Comparison of ENCODE assay signal across 25 cellular contexts in the genomic region with DNA sequence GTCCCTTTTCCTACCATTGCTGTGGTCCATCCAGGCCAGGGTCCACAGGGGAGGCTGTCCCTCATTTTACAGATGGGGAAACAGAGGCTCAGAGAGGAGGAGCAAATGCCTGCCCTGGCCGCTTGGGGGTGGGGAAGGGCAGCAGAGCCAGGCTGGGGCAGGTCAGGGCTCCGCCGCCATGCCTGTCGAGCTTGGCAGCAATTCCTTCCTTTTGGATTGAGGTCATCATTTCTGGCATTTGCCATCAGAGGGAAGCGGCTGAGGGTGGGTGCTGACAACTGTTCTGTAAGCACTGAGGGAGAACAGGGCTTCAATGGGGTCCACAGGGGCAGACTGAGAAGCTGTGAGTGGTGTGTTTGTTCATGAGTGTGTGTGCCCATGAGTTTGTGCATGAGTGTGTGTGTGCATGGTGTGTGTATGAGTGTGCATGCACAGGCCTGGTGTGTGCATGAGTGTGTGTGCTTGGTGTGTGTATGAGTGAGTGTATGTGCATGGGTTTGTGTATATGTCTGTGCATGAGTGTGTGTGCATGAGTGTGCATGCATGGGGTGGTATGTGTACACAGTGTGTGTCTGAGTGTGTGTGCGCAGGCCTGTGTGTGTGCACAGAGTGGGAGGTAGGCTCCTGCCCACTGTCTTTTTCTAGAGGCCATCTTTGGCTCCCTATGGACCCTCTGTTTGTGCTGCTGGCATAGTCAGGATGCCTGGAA.
DNase-seq lines count a peak whose midpoint lies in the region; ATAC-seq and TF ChIP-seq lines count a peak whose summit lies in the region.
"Had no signal": no experiment of that assay in that cellular context is flagged by ENCODE, and none has a peak within 500 bp of the region (broad histone marks: within the 10 kb centered on the region; RNA-seq: fewer than 3 reads in every experiment).

No MANE protein-coding gene starts in this region.

- peaks cover 22% of the 10 kb centered on the region for H3K27me3 Mint-ChIP-seq in stimulated activated naive CD8-positive, alpha-beta T cell treated with anti-CD3 and anti-CD28 coated beads, Interleukin-15, amount 100 ng/mL, for 72 hours
- peaks cover 8% of the 10 kb centered on the region for H3K27me3 Mint-ChIP-seq in neural progenitor cell (ENCODE audit: insufficient read depth, low read depth)

- H3K36me3 ChIP-seq in left ventricle myocardium inferior (no peaks in the 10 kb centered on the region), neural progenitor cell (no peaks in the 10 kb centered on the region), stomach (no peaks in the 10 kb centered on the region)
- H3K36me3 ChIP-seq: ascending aorta, MG63 had no signal

- H2AFZ ChIP-seq in neural progenitor cell (replicated peaks), result no peak overlapping the region
- H2AFZ ChIP-seq: parathyroid adenoma had no signal

- no peaks in the 10 kb centered on the region for H3K4me1 Mint-ChIP-seq in stimulated activated naive CD8-positive, alpha-beta T cell treated with anti-CD3 and anti-CD28 coated beads, Interleukin-15, amount 100 ng/mL, for 72 hours
- peaks cover 55% of the 10 kb centered on the region for H3K4me1 Mint-ChIP-seq in neural progenitor cell
- H3K4me1 Mint-ChIP-seq: central memory CD8-positive, alpha-beta T cell; natural killer cell had no signal

- H3K4me3 Mint-ChIP-seq in stimulated activated naive CD8-positive, alpha-beta T cell treated with anti-CD3 and anti-CD28 coated beads, Interleukin-15, amount 100 ng/mL, for 72 hours, result no peak overlapping the region
- no peak overlapping the region for H3K4me3 Mint-ChIP-seq in neural progenitor cell
- H3K4me3 Mint-ChIP-seq: activated naive CD8-positive, alpha-beta T cell; CD4-positive, alpha-beta T cell; central memory CD8-positive, alpha-beta T cell; mesothelial cell of epicardium; natural killer cell; T-helper 2 cell treated with Interferon-gamma antibody and Interleukin-4, amounts not matched to agents 5 μg/mL and 100 μg/mL, for 36 hours had no signal

- peak; percentile 50 for ATAC-seq in stimulated activated naive CD8-positive, alpha-beta T cell treated with anti-CD3 and anti-CD28 coated beads, Interleukin-15, amount 100 ng/mL, for 72 hours
- ATAC-seq in stimulated activated naive CD8-positive, alpha-beta T cell treated with anti-CD3 and anti-CD28 coated beads, Interleukin-15, Interleukin-2, amounts not matched to agents 100 U/mL and 50 U/mL, for 24 hours, result no peak
- ATAC-seq: natural killer cell had no signal

- no peaks in the 10 kb centered on the region for H4K20me1 ChIP-seq in neural progenitor cell (ENCODE audit: low read depth)

- H3K27ac ChIP-seq in left ventricle myocardium inferior (replicated peaks) (no peak overlapping the region), neural progenitor cell (no peak overlapping the region), stomach (no peak overlapping the region)
- H3K27ac ChIP-seq: ascending aorta, parathyroid adenoma had no signal

- 66 to 85% (median 81%) methylated on average over 6 of the region's 6 CpGs for WGBS in stomach, 5 donors

- H3K27me3 ChIP-seq in left ventricle myocardium inferior (ENCODE audit: low read depth) (peaks cover 25% of the 10 kb centered on the region), neural progenitor cell (no peaks in the 10 kb centered on the region), stomach (peaks cover 0 to 26% (median 0%) of the 10 kb centered on the region in 3 donors)
- H3K27me3 ChIP-seq: ascending aorta, MG63 had no signal

- no peaks in the 10 kb centered on the region for H3F3A ChIP-seq in neural progenitor cell (ENCODE audit: low read depth)

- intact Hi-C loops in left ventricle myocardium inferior (cut with micrococcal nuclease), result no loop called here
- intact Hi-C loops in stomach (cut with DNase I; ENCODE audit: low total_unique reads), result no loop called here

- H3K36me3 Mint-ChIP-seq in neural progenitor cell, result no peaks in the 10 kb centered on the region
- H3K36me3 Mint-ChIP-seq: activated naive CD8-positive, alpha-beta T cell; mesothelial cell of epicardium; natural killer cell had no signal

- H3K4me3 ChIP-seq in left ventricle myocardium inferior (no peak overlapping the region), neural progenitor cell (no peak overlapping the region), stomach (no peak overlapping the region)
- H3K4me3 ChIP-seq: ascending aorta, MG63 had no signal

- H3K9ac ChIP-seq in neural progenitor cell, result no peak overlapping the region
- H3K9ac ChIP-seq: parathyroid adenoma had no signal

- no peaks in the 10 kb centered on the region for H3K79me2 ChIP-seq in neural progenitor cell (ENCODE audit: low read depth)
- H3K79me2 ChIP-seq: parathyroid adenoma had no signal

- no peak for TF ChIP-seq POLR2A in stomach (IDR thresholded peaks at IDR 0.05)

- H3K9me3 ChIP-seq in left ventricle myocardium inferior (replicated peaks) (no peaks in the 10 kb centered on the region), neural progenitor cell (ENCODE audit: low read depth) (no peaks in the 10 kb centered on the region), stomach (no peaks in the 10 kb centered on the region)
- H3K9me3 ChIP-seq: ascending aorta, MG63 had no signal

- no peak for DNase-seq in stimulated activated naive CD8-positive, alpha-beta T cell treated with anti-CD3 and anti-CD28 coated beads, Interleukin-15, amount 100 ng/mL, for 72 hours
- DNase-seq in stimulated activated naive CD8-positive, alpha-beta T cell treated with anti-CD3 and anti-CD28 coated beads, Interleukin-15, Interleukin-2, amounts not matched to agents 100 U/mL and 50 U/mL, for 24 hours, result no peak
- DNase-seq in left ventricle myocardium inferior (no peak), neural progenitor cell (ENCODE audit: low spot score) (no peak), Ammon's horn (ENCODE audit: low spot score) (no peak), SW 1271 (lab: John Stamatoyannopoulos, UW) (no peak), stomach (no peak)
- no peak for DNase-seq in stimulated activated CD4-positive, alpha-beta T cell treated with anti-CD3 and anti-CD28 coated beads, Interleukin-1b, Interleukin-23, amount 100 ng/mL, for 48 hours
- DNase-seq: activated CD4-positive, alpha-beta T cell treated with anti-CD3 and anti-CD28 coated beads for 4 hours; activated T-cell treated with anti-CD3 and anti-CD28 coated beads for 4 hours; CD4-positive, alpha-beta T cell; EL; KBM-7; MG63; natural killer cell; NCI-H2029 treated with DMSO at 0.1 percent for 48 hours; NCI-H774; OCI-M1; stimulated activated CD4-positive, alpha-beta T cell treated with anti-CD3 and anti-CD28 coated beads, Interleukin-4, amount 100 ng/mL, for 1 hour had no signal

- no peak overlapping the region for H3K4me2 ChIP-seq in neural progenitor cell

- TF ChIP-seq EP300 in stomach (IDR thresholded peaks at IDR 0.05), result no peak

- H3K4me1 ChIP-seq in left ventricle myocardium inferior (peaks cover 30% of the 10 kb centered on the region), neural progenitor cell (peaks cover 46% of the 10 kb centered on the region), stomach (no peaks in the 10 kb centered on the region)
- H3K4me1 ChIP-seq: ascending aorta, parathyroid adenoma had no signal

- no peak overlapping the region for H3K27ac Mint-ChIP-seq in stimulated activated naive CD8-positive, alpha-beta T cell treated with anti-CD3 and anti-CD28 coated beads, Interleukin-15, amount 100 ng/mL, for 72 hours
- peak overlapping the region; percentile 92 for H3K27ac Mint-ChIP-seq in neural progenitor cell
- H3K27ac Mint-ChIP-seq: activated naive CD8-positive, alpha-beta T cell; CD4-positive, alpha-beta T cell; mesothelial cell of epicardium; natural killer cell; T-helper 2 cell treated with Interferon-gamma antibody and Interleukin-4, amounts not matched to agents 5 μg/mL and 100 μg/mL, for 36 hours had no signal

- peak; percentile 38 for TF ChIP-seq CTCF in left ventricle myocardium inferior (IDR thresholded peaks at IDR 0.05; ENCODE audit: borderline replicate concordance)
- no peak for TF ChIP-seq CTCF in neural progenitor cell (IDR thresholded peaks at IDR 0.05)
- TF ChIP-seq CTCF in stomach (IDR thresholded peaks at IDR 0.05), result no peak

- no peaks in the 10 kb centered on the region for H3K9me3 Mint-ChIP-seq in stimulated activated naive CD8-positive, alpha-beta T cell treated with anti-CD3 and anti-CD28 coated beads, Interleukin-15, amount 100 ng/mL, for 72 hours
- no peaks in the 10 kb centered on the region for H3K9me3 Mint-ChIP-seq in neural progenitor cell
- H3K9me3 Mint-ChIP-seq: CD4-positive, alpha-beta T cell; central memory CD8-positive, alpha-beta T cell; mesothelial cell of epicardium; natural killer cell; T-helper 2 cell treated with Interferon-gamma antibody and Interleukin-4, amounts not matched to agents 5 μg/mL and 100 μg/mL, for 36 hours had no signal
